ENCODE assay signal across 11 cellular contexts in genomic region chr16:5117300-5118087, GRCh38. TPM values are rescaled to one million over a fixed set of nuclear protein-coding genes. Genes with fewer than 3 reads are reported as not detected.
DNase-seq lines count a peak whose midpoint lies in the region; ATAC-seq, FAIRE-seq and TF ChIP-seq lines count a peak whose summit lies in the region.
"Not testable (repeated sequence)": the region's sequence is repeated elsewhere in the genome, so short reads cannot be mapped to it uniquely, and the experiment has no call there.
"Had no signal": no experiment of that assay in that cellular context is flagged by ENCODE, and none has a peak within 500 bp of the region (broad histone marks: within the 10 kb centered on the region; RNA-seq: fewer than 3 reads in every experiment).

No MANE protein-coding gene starts in this region.

- H3K27ac Mint-ChIP-seq in CD8-positive, alpha-beta memory T cell: peak overlapping the region in 6 of 8 donors; percentile 6 to 80 (median 53)
- peak overlapping the region; percentile 62 for H3K27ac Mint-ChIP-seq in T-helper 17 cell

- not testable (repeated sequence) for H2AFZ ChIP-seq in endothelial cell of umbilical vein (ENCODE audit: low read depth, low read length)

- H3K9me3 Mint-ChIP-seq in CD8-positive, alpha-beta memory T cell: not testable (repeated sequence)

- not testable (repeated sequence) for H3K9me1 ChIP-seq in endothelial cell of umbilical vein (replicated peaks; ENCODE audit: control insufficient read depth, extremely low read depth, insufficient read depth, low read length)

- POLR2A ChIA-PET in CD8-positive, alpha-beta memory T cell (lab: Charles Lee); endothelial cell of umbilical vein (lab: Charles Lee): not testable (repeated sequence)

- not testable (repeated sequence) for H3K27ac ChIP-seq in CD8-positive, alpha-beta memory T cell (ENCODE audit: low read depth, low read length); endothelial cell of umbilical vein (ENCODE audit: insufficient read depth, low read depth, low read length)

- TF ChIP-seq POLR2A in endothelial cell of umbilical vein (IDR thresholded peaks at IDR 0.05; ENCODE audit: low read depth, low read length): not testable (repeated sequence)

- dilution Hi-C loops in endothelial cell of umbilical vein (cut with MboI; ENCODE audit: extremely low pct_ligation_motif_present, low sequenced_read_pairs): not testable (repeated sequence)

- ATAC-seq in T-helper 17 cell: peak; percentile 61

- H3K27me3 ChIP-seq in CD8-positive, alpha-beta memory T cell (ENCODE audit: insufficient read depth, low read length, poor library complexity, severe bottlenecking); endothelial cell of umbilical vein (ENCODE audit: control insufficient read depth in 2 of 2, insufficient read depth in 2 of 2, low read length in 2 of 2): not testable (repeated sequence)

- FAIRE-seq in endothelial cell of umbilical vein (lab: Jason Lieb, UNC): peak; percentile 15

- not testable (repeated sequence) for H3K4me3 ChIP-seq in CD8-positive, alpha-beta memory T cell (ENCODE audit: low read length); endothelial cell of umbilical vein (replicated peaks in 1 of 3; ENCODE audit: insufficient read depth in 1 of 3, low read depth in 1 of 3, low read length in 3 of 3)

- not testable (repeated sequence) for H3K79me2 ChIP-seq in endothelial cell of umbilical vein (ENCODE audit: control insufficient read depth, insufficient read depth, low read length)

- not testable (repeated sequence) for H3K4me1 ChIP-seq in CD8-positive, alpha-beta memory T cell (ENCODE audit: insufficient read depth, low read length); endothelial cell of umbilical vein (ENCODE audit: control insufficient read depth, extremely low read depth, insufficient read depth, low read length)

- not testable (repeated sequence) for H3K4me2 ChIP-seq in endothelial cell of umbilical vein (ENCODE audit: insufficient read depth, low read length)

- not testable (repeated sequence) for H3K36me3 Mint-ChIP-seq in CD8-positive, alpha-beta memory T cell; T-helper 17 cell (ENCODE audit: low read depth)

- not testable (repeated sequence) for H3K9ac ChIP-seq in endothelial cell of umbilical vein (replicated peaks; ENCODE audit: extremely low read depth, insufficient read depth, low read length)

- CTCF ChIA-PET in CD8-positive, alpha-beta memory T cell (lab: Charles Lee); endothelial cell of umbilical vein (lab: Charles Lee): not testable (repeated sequence)

- DNase-seq in CD8-positive, alpha-beta memory T cell: peak; percentile 21 to 86 (median 66)
- peak; percentile 90 for DNase-seq in KBM-7
- peak; percentile 60 for DNase-seq in NCI-H2196 (lab: John Stamatoyannopoulos, UW; ENCODE audit: unreplicated experiment)
- peak in 2 of 3 donors; percentile 23 to 43 for DNase-seq in T-helper 17 cell
- peak; percentile 44 for DNase-seq in activated effector memory CD4-positive, alpha-beta T cell treated with Interleukin-2 at 50 U/mL for 16 hours
- peak; percentile 68 for DNase-seq in endothelial cell of umbilical vein (ENCODE audit: low read depth, low spot score)
- DNase-seq in lung microvascular endothelial cell (ENCODE audit: low read depth in 2 of 2): peak; percentile 27 to 50
- peak; percentile 22 to 72 (median 58) for DNase-seq in stimulated activated naive CD4-positive, alpha-beta T cell (lab: John Stamatoyannopoulos, UW)

- not testable (repeated sequence) for TF ChIP-seq CTCF in endothelial cell of umbilical vein (IDR thresholded peaks at IDR 0.05; ENCODE audit: extremely low read depth in 1 of 2, insufficient read depth in 1 of 2, low read depth in 1 of 2, low read length in 2 of 2)

- in situ Hi-C loops in KBM-7 (cut with MboI; ENCODE audit: low pct_unique_long_range_greater_than_20kb, low sequenced_read_pairs): not testable (repeated sequence)

- H3K4me1 Mint-ChIP-seq in CD8-positive, alpha-beta memory T cell: peaks cover 12 to 19% (median 13%) of the 10 kb centered on the region in 3 donors
- H3K4me1 Mint-ChIP-seq in T-helper 17 cell: peaks cover 10% of the 10 kb centered on the region

- intact Hi-C loops in endothelial cell of umbilical vein (cut with micrococcal nuclease): not testable (repeated sequence)

- H3K4me3 Mint-ChIP-seq in CD8-positive, alpha-beta memory T cell: peak overlapping the region in 3 of 7 donors; percentile 7 to 71 (median 11)
- peak overlapping the region; percentile 67 for H3K4me3 Mint-ChIP-seq in T-helper 17 cell

- not testable (repeated sequence) for BruUV-seq in endothelial cell of umbilical vein (replicated peaks; lab: Mats Ljungman, UMichigan)

- not testable (repeated sequence) for H3K36me3 ChIP-seq in CD8-positive, alpha-beta memory T cell (ENCODE audit: insufficient read depth, low read length); endothelial cell of umbilical vein (ENCODE audit: control insufficient read depth in 2 of 2, extremely low read depth in 1 of 2, insufficient read depth in 2 of 2, low read length in 2 of 2)

- peaks cover 9 to 49% of the 10 kb centered on the region in 2 donors for H3K27me3 Mint-ChIP-seq in CD8-positive, alpha-beta memory T cell
- peaks cover 18% of the 10 kb centered on the region for H3K27me3 Mint-ChIP-seq in T-helper 17 cell

- H4K20me1 ChIP-seq in endothelial cell of umbilical vein (replicated peaks; ENCODE audit: control insufficient read depth, extremely low read depth, insufficient read depth, low read length): not testable (repeated sequence)

- H3K9me3 ChIP-seq in CD8-positive, alpha-beta memory T cell (ENCODE audit: low read length); T-helper 17 cell (ENCODE audit: control insufficient read depth, low read length, poor library complexity, severe bottlenecking); endothelial cell of umbilical vein (replicated peaks; ENCODE audit: control insufficient read depth, insufficient read depth, low read length): not testable (repeated sequence)

RNA-seq across cellular contexts. Expression of gene EEF2KMT, which starts 19.9 kb away (rescaled TPM):
- total RNA-seq in CD8-positive, alpha-beta memory T cell: 10 to 100 TPM; 29.1 to 30.9 TPM
- polyA plus RNA-seq in CD8-positive, alpha-beta memory T cell: 17.1 TPM
- 1 to 10 TPM; 4.4 to 6.0 TPM for total RNA-seq in T-helper 17 cell
- 13.9 and 15.1 TPM in 2 replicates for total RNA-seq in endothelial cell of umbilical vein
- polyA plus RNA-seq in endothelial cell of umbilical vein: 15.5 and 21.8 TPM in 2 replicates
- polyA plus RNA-seq in endothelial cell of umbilical vein (2011; cell fraction: cytosol; rRNA removed): 8.8 and 9.1 TPM in 2 replicates
- polyA plus RNA-seq in endothelial cell of umbilical vein (2011; cell fraction: nucleus; rRNA removed): 7.6 and 9.6 TPM in 2 replicates
- polyA plus RNA-seq in endothelial cell of umbilical vein (2012): 13.8 and 15.8 TPM in 2 replicates
- 6.3 and 13.8 TPM in 2 replicates for polyA minus RNA-seq in endothelial cell of umbilical vein
- polyA minus RNA-seq in endothelial cell of umbilical vein (2011; cell fraction: cytosol; rRNA and poly(A)+ RNA removed): 10.0 TPM
- 3.5 and 4.8 TPM in 2 replicates for polyA minus RNA-seq in endothelial cell of umbilical vein (2011; cell fraction: nucleus; rRNA and poly(A)+ RNA removed)
- total RNA-seq in lung microvascular endothelial cell: 5.7 and 8.7 TPM in 2 replicates

RNA-seq across cellular contexts. Expression of gene ALG1, which starts 45.9 kb away (rescaled TPM):
- total RNA-seq in CD8-positive, alpha-beta memory T cell: 10 to 100 TPM; 47.8 to 50.7 TPM
- polyA plus RNA-seq in CD8-positive, alpha-beta memory T cell: 32.8 TPM
- total RNA-seq in T-helper 17 cell (10 to 100 TPM; 10.0 to 10.3 TPM), endothelial cell of umbilical vein (33.7 and 37.1 TPM in 2 replicates), lung microvascular endothelial cell (22.2 and 31.2 TPM in 2 replicates)
- 43.7 and 46.0 TPM in 2 replicates for polyA plus RNA-seq in endothelial cell of umbilical vein
- 32.5 and 36.3 TPM in 2 replicates for polyA plus RNA-seq in endothelial cell of umbilical vein (2011; cell fraction: cytosol; rRNA removed)
- polyA plus RNA-seq in endothelial cell of umbilical vein (2011; cell fraction: nucleus; rRNA removed): 23.9 and 25.9 TPM in 2 replicates
- polyA plus RNA-seq in endothelial cell of umbilical vein (2012): 24.7 and 30.4 TPM in 2 replicates
- polyA minus RNA-seq in endothelial cell of umbilical vein: 50.6 and 55.8 TPM in 2 replicates
- polyA minus RNA-seq in endothelial cell of umbilical vein (2011; cell fraction: cytosol; rRNA and poly(A)+ RNA removed): 34.8 TPM
- 14.8 and 17.8 TPM in 2 replicates for polyA minus RNA-seq in endothelial cell of umbilical vein (2011; cell fraction: nucleus; rRNA and poly(A)+ RNA removed)

RNA-seq across cellular contexts. Expression of gene C16orf89, which starts 51.7 kb away (rescaled TPM):
- total RNA-seq in CD8-positive, alpha-beta memory T cell: not detected
- not detected for polyA plus RNA-seq in CD8-positive, alpha-beta memory T cell
- total RNA-seq in T-helper 17 cell: not detected
- not detected in 2 replicates for total RNA-seq in endothelial cell of umbilical vein
- polyA plus RNA-seq in endothelial cell of umbilical vein: not detected in 2 replicates
- not detected in 2 replicates for polyA plus RNA-seq in endothelial cell of umbilical vein (2011; cell fraction: cytosol; rRNA removed)
- polyA plus RNA-seq in endothelial cell of umbilical vein (2011; cell fraction: nucleus; rRNA removed): not detected in 2 replicates
- polyA plus RNA-seq in endothelial cell of umbilical vein (2012): not detected in 2 replicates
- polyA minus RNA-seq in endothelial cell of umbilical vein: not detected in 2 replicates
- not detected for polyA minus RNA-seq in endothelial cell of umbilical vein (2011; cell fraction: cytosol; rRNA and poly(A)+ RNA removed)
- not detected in 2 replicates for polyA minus RNA-seq in endothelial cell of umbilical vein (2011; cell fraction: nucleus; rRNA and poly(A)+ RNA removed)
- not detected in 2 replicates for total RNA-seq in lung microvascular endothelial cell
- total RNA-seq: activated CD8-positive, alpha-beta memory T cell treated with anti-CD3 and anti-CD28 coated beads, Interleukin-2, amount 10 ng/mL, durations not matched to agents 7 days and 5 days had no signal
- polyA plus RNA-seq: BJ, neural cell had no signal

Comparison
In these comparisons a context has a peak if more than half of its experiments do, and no peak if none do; other contexts are left out.
1. DNase-seq: peak in every context shown above with its lines; median percentile 90 in KBM-7; 68 in endothelial cell of umbilical vein; 66 in CD8-positive, alpha-beta memory T cell; 60 in NCI-H2196; 58 in stimulated activated naive CD4-positive, alpha-beta T cell; 44 in activated effector memory CD4-positive, alpha-beta T cell treated with Interleukin-2 at 50 U/mL for 16 hours; 38 in lung microvascular endothelial cell; 33 in T-helper 17 cell.